Comparison of ENCODE assay signal across 8 cellular contexts in genomic region chr15:44663410-44664272, GRCh38. TPM values are rescaled to one million over a fixed set of nuclear protein-coding genes. Genes with fewer than 3 reads are reported as not detected.
DNase-seq lines count a peak whose midpoint lies in the region; ATAC-seq and TF ChIP-seq lines count a peak whose summit lies in the region.

TSS of gene SPG11 (minus strand) at chr15:44663662. CDS start at chr15:44663647, 15 bp downstream.

- H3K27me3 Mint-ChIP-seq in dendritic cell treated with granulocyte-macrophage colony-stimulating factor and Interleukin-4, amounts not matched to agents 40 ng/mL and 50 ng/mL, for 4 days = no peaks in the 10 kb centered on the region

- peaks cover 32% of the 10 kb centered on the region for H3K4me1 Mint-ChIP-seq in dendritic cell treated with granulocyte-macrophage colony-stimulating factor and Interleukin-4, amounts not matched to agents 40 ng/mL and 50 ng/mL, for 4 days (ENCODE audit: low read depth)

- peaks cover 0 to 14% of the 10 kb centered on the region in 2 donors for H3K36me3 ChIP-seq in left lung

- no peaks in the 10 kb centered on the region for H3K9me3 Mint-ChIP-seq in dendritic cell treated with granulocyte-macrophage colony-stimulating factor and Interleukin-4, amounts not matched to agents 40 ng/mL and 50 ng/mL, for 4 days

- TF ChIP-seq CTCF in C4-2B (conservative IDR thresholded peaks at IDR 0.05) (peak; percentile 94), left lung (IDR thresholded peaks at IDR 0.05) (peak; percentile 91 to 99)

- peaks cover 5 to 57% of the 10 kb centered on the region in 2 donors for H3K4me1 ChIP-seq in left lung

- peaks cover 36% of the 10 kb centered on the region for H3K36me3 Mint-ChIP-seq in dendritic cell treated with granulocyte-macrophage colony-stimulating factor and Interleukin-4, amounts not matched to agents 40 ng/mL and 50 ng/mL, for 4 days (ENCODE audit: low read depth)

- peak; percentile 74 for ATAC-seq in GM19328 (IDR thresholded peaks at IDR 0.05; ENCODE audit: unreplicated experiment)
- ATAC-seq in HG03521 (IDR thresholded peaks at IDR 0.05; ENCODE audit: unreplicated experiment) = peak; percentile 81
- peak; percentile 96 for ATAC-seq in left lung

- intact Hi-C loops in dendritic cell treated with granulocyte-macrophage colony-stimulating factor and Interleukin-4, amounts not matched to agents 40 ng/mL and 50 ng/mL, for 4 days (cut with micrococcal nuclease) = loop anchor here (1.0 to 5.0 kb wide), 3 partner anchors 47 to 359 kb away; partner anchors contain the start of gene SORD
- intact Hi-C loops in left lung (cut with DNase I) = loop anchor here (5.0 to 10.0 kb wide), 2 partner anchors 71 to 74 kb away; partner anchors contain the start of gene TRIM69 (in 2 of the 2)

- H3K4me3 Mint-ChIP-seq in dendritic cell treated with granulocyte-macrophage colony-stimulating factor and Interleukin-4, amounts not matched to agents 40 ng/mL and 50 ng/mL, for 4 days = peak within 1 kb of the TSS; percentile 95

- DNase-seq in NCI-H748 (lab: John Stamatoyannopoulos, UW; ENCODE audit: unreplicated experiment) (peak; percentile 97), left lung (peak; percentile 99)
- peak; percentile 93 to 97 for DNase-seq in activated CD4-positive, alpha-beta T cell treated with anti-CD3 and anti-CD28 coated beads, Interleukin-2, amount 50 U/mL, for 24 hours (ENCODE audit: low read depth in 1 of 2, low spot score in 1 of 2)
- peak; percentile 94 for DNase-seq in stimulated activated CD4-positive, alpha-beta T cell treated with anti-CD3 and anti-CD28 coated beads, Interleukin-4, amount 100 ng/mL, for 1 hour

- H3K9me3 ChIP-seq in left lung = no peaks in the 10 kb centered on the region

- no peaks in the 10 kb centered on the region for H3K27me3 ChIP-seq in left lung

- H3K27ac Mint-ChIP-seq in dendritic cell treated with granulocyte-macrophage colony-stimulating factor and Interleukin-4, amounts not matched to agents 40 ng/mL and 50 ng/mL, for 4 days = peak within 1 kb of the TSS; percentile 96

- H3K27ac ChIP-seq in C4-2B (peak within 1 kb of the TSS; percentile 98), left lung (peak within 1 kb of the TSS; percentile 98 to 100)

- peak within 1 kb of the TSS; percentile 95 to 100 for H3K4me3 ChIP-seq in left lung

RNA-seq across cellular contexts. Expression of gene SPG11, which starts in this region (rescaled TPM):
- 10 to 100 TPM; 72.6 to 92.5 TPM for total RNA-seq in left lung

Comparison
In these comparisons a context has a peak if more than half of its experiments do, and no peak if none do; other contexts are left out.
1. Peak in every context shown above with its lines: DNase-seq, ATAC-seq, H3K4me3 ChIP-seq and H3K27ac ChIP-seq.